ENCODE assay signal across 18 cellular contexts in genomic region chr19:15640904-15641597, GRCh38. TPM values are rescaled to one million over a fixed set of nuclear protein-coding genes. Genes with fewer than 3 reads are reported as not detected.
A peak's percentile ranks its signal among the peaks of the same experiment; 100 is the strongest.
DNase-seq lines count a peak whose midpoint lies in the region; ATAC-seq, FAIRE-seq and TF ChIP-seq lines count a peak whose summit lies in the region.
"Had no signal": no experiment of that assay in that cellular context is flagged by ENCODE, and none has a peak within 500 bp of the region (broad histone marks: within the 10 kb centered on the region; RNA-seq: fewer than 3 reads in every experiment).

No MANE protein-coding gene starts in this region.

- intact Hi-C loops in Calu3 (cut with micrococcal nuclease; ENCODE audit: unreplicated experiment) = no loop called here
- intact Hi-C loops in kidney (cut with DNase I) = no loop called here

- DNase-seq in Calu3 (no peak), RWPE2 (ENCODE audit: low spot score) (no peak), kidney (peak; percentile 61), renal cortical epithelial cell (ENCODE audit: low read depth) (peak; percentile 6)
- DNase-seq in activated CD4-positive, alpha-beta T cell treated with anti-CD3 and anti-CD28 coated beads for 1 hour = no peak
- DNase-seq in stimulated activated CD4-positive, alpha-beta T cell treated with anti-CD3 and anti-CD28 coated beads, Interleukin-12 subunit alpha, Interleukin-12 subunit beta, amount 100 ng/mL, for 4 hours = no peak
- DNase-seq: activated gamma-delta T cell; amniotic stem cell; CD8-positive, alpha-beta T cell; natural killer cell; NCI-H1048 had no signal

- no peaks in the 10 kb centered on the region for H3K27me3 ChIP-seq in RWPE2 (ENCODE audit: insufficient read depth, poor library complexity, severe bottlenecking)

- H3K27ac Mint-ChIP-seq in Calu3 (ENCODE audit: unreplicated experiment) = peak overlapping the region; percentile 93
- H3K27ac Mint-ChIP-seq: CD8-positive, alpha-beta T cell; natural killer cell; progenitor cell of endocrine pancreas; stimulated activated memory B cell treated with anti-CD40 and anti-IgM and Interleukin-4, amounts not matched to agents 10 μg/mL and 1 μg/mL and 100 μg/mL, for 72 hours; type B pancreatic cell had no signal

- H3K36me3 ChIP-seq in RWPE2 (ENCODE audit: low read depth) = no peaks in the 10 kb centered on the region
- peaks cover 0 to 2% of the 10 kb centered on the region in 2 donors for H3K36me3 ChIP-seq in kidney (ENCODE audit: control insufficient read depth in 1 of 2, insufficient read depth in 2 of 2, low read length in 2 of 2)
- H3K36me3 ChIP-seq: lower lobe of right lung had no signal

- H3K9me3 ChIP-seq in RWPE2 (ENCODE audit: severe bottlenecking) = no peaks in the 10 kb centered on the region
- no peaks in the 10 kb centered on the region for H3K9me3 ChIP-seq in kidney (ENCODE audit: control insufficient read depth in 1 of 2, low read length in 2 of 2)
- H3K9me3 ChIP-seq: lower lobe of right lung had no signal

- CTCF ChIA-PET in Calu3 (lab: Charles Lee) = interaction anchor here (0.5 to 1.6 kb wide), 3 partner anchors 61 to 366 kb away, joined by 3 to 5 read pairs (median 3); no protein-coding TSS in a partner anchor

- peaks cover 3% of the 10 kb centered on the region for H3K4me1 ChIP-seq in RWPE2 (ENCODE audit: insufficient read depth, poor library complexity, severe bottlenecking)
- H3K4me1 ChIP-seq in kidney (ENCODE audit: control insufficient read depth in 1 of 2, insufficient read depth in 1 of 2, low read depth in 1 of 2, low read length in 2 of 2) = peaks cover 3 to 11% of the 10 kb centered on the region in 2 donors
- H3K4me1 ChIP-seq: lower lobe of right lung had no signal

- H3K4me1 Mint-ChIP-seq in Calu3 (ENCODE audit: low read depth, unreplicated experiment) = peaks cover 34% of the 10 kb centered on the region
- H3K4me1 Mint-ChIP-seq: natural killer cell had no signal

- no peak for FAIRE-seq in kidney (lab: Jason Lieb, UNC)
- FAIRE-seq: endothelial cell of umbilical vein had no signal

- BruUV-seq in Calu3 (replicated peaks; lab: Mats Ljungman, UMichigan) = TSS peak; percentile 74

- H3K4me3 ChIP-seq in RWPE2 (ENCODE audit: severe bottlenecking) = no peak overlapping the region
- peak overlapping the region; percentile 74 for H3K4me3 ChIP-seq in kidney (ENCODE audit: low read length in 2 of 2)
- H3K4me3 ChIP-seq: lower lobe of right lung had no signal

- peaks cover 4% of the 10 kb centered on the region for H3K9me3 Mint-ChIP-seq in Calu3 (ENCODE audit: low read depth, unreplicated experiment)
- H3K9me3 Mint-ChIP-seq: CD8-positive, alpha-beta T cell; natural killer cell had no signal

- H3K9ac ChIP-seq in kidney (ENCODE audit: low read length in 2 of 2) = peak overlapping the region in 1 of 2 donors; percentile 58

- peak overlapping the region; percentile 57 for H3K4me3 Mint-ChIP-seq in Calu3 (ENCODE audit: low read depth, unreplicated experiment)
- H3K4me3 Mint-ChIP-seq: CD8-positive, alpha-beta T cell; natural killer cell; stimulated activated memory B cell treated with anti-CD40 and anti-IgM and Interleukin-4, amounts not matched to agents 10 μg/mL and 1 μg/mL and 100 μg/mL, for 72 hours; type B pancreatic cell had no signal

- peak; percentile 55 for ATAC-seq in RWPE2 (ENCODE audit: low read depth)
- ATAC-seq in HG03039 (IDR thresholded peaks at IDR 0.05; ENCODE audit: unreplicated experiment) = no peak
- ATAC-seq in HG03108 (IDR thresholded peaks at IDR 0.05; ENCODE audit: unreplicated experiment) = no peak
- ATAC-seq: CD8-positive, alpha-beta T cell had no signal

- no peaks in the 10 kb centered on the region for H3K27me3 Mint-ChIP-seq in Calu3 (ENCODE audit: unreplicated experiment)
- H3K27me3 Mint-ChIP-seq: progenitor cell of endocrine pancreas, type B pancreatic cell had no signal

- TF ChIP-seq CTCF in Calu3 (IDR thresholded peaks at IDR 0.05; ENCODE audit: unreplicated experiment) (no peak), RWPE2 (IDR thresholded peaks at IDR 0.05; ENCODE audit: poor library complexity, severe bottlenecking) (no peak), kidney (IDR thresholded peaks at IDR 0.05; ENCODE audit: borderline replicate concordance, extremely low read depth, insufficient read depth) (no peak)

- H3K36me3 Mint-ChIP-seq in Calu3 (ENCODE audit: insufficient read depth, unreplicated experiment) = peaks cover 15% of the 10 kb centered on the region
- H3K36me3 Mint-ChIP-seq: CD8-positive, alpha-beta T cell; natural killer cell; stimulated activated memory B cell treated with anti-CD40 and anti-IgM and Interleukin-4, amounts not matched to agents 10 μg/mL and 1 μg/mL and 100 μg/mL, for 72 hours; type B pancreatic cell had no signal

- H3K27ac ChIP-seq in RWPE2 (ENCODE audit: poor library complexity, severe bottlenecking) (no peak overlapping the region), kidney (ENCODE audit: low read depth in 2 of 2, low read length in 2 of 2) (peak overlapping the region; percentile 56 to 90)
- H3K27ac ChIP-seq: lower lobe of right lung had no signal

RNA-seq across cellular contexts. Expression of gene CYP4F3, which starts 0.4 kb away (rescaled TPM):
- total RNA-seq in Calu3 (2022) (6.9 and 16.7 TPM in 2 replicates), kidney (2.2 TPM), renal cortical epithelial cell (under 0.01 TPM in 1 of 2 replicates, not detected in the other)
- 17.9 TPM for polyA plus RNA-seq in kidney (ENCODE audit: insufficient read depth, low read depth, low replicate concordance)
- total RNA-seq: CD8-positive, alpha-beta T cell; endothelial cell of umbilical vein; progenitor cell of endocrine pancreas had no signal
- polyA plus RNA-seq: endothelial cell of umbilical vein had no signal

RNA-seq across cellular contexts. Expression of gene CYP4F8, which starts 26.0 kb away (rescaled TPM):
- total RNA-seq in Calu3 (2022) = not detected in 2 replicates
- total RNA-seq in kidney = not detected
- not detected for polyA plus RNA-seq in kidney (ENCODE audit: insufficient read depth, low read depth, low replicate concordance)
- not detected in 2 replicates for total RNA-seq in renal cortical epithelial cell
- total RNA-seq: CD8-positive, alpha-beta T cell; endothelial cell of umbilical vein; lower lobe of right lung; natural killer cell; progenitor cell of endocrine pancreas had no signal
- polyA plus RNA-seq: endothelial cell of umbilical vein had no signal

RNA-seq across cellular contexts. Expression of gene CYP4F12, which starts 31.8 kb away (rescaled TPM):
- 3.8 and 8.8 TPM in 2 replicates for total RNA-seq in Calu3 (2022)
- total RNA-seq in kidney = 4.4 TPM
- polyA plus RNA-seq in kidney (ENCODE audit: insufficient read depth, low read depth, low replicate concordance) = 10.2 TPM
- not detected in 2 replicates for total RNA-seq in renal cortical epithelial cell
- total RNA-seq: endothelial cell of umbilical vein, progenitor cell of endocrine pancreas had no signal
- polyA plus RNA-seq: endothelial cell of umbilical vein had no signal

Comparison
In these comparisons a context has a peak if more than half of its experiments do, and no peak if none do; other contexts are left out.
1. DNase-seq: peak in kidney (single experiment) and renal cortical epithelial cell (single experiment); none in Calu3 (single experiment), RWPE2 (single experiment), activated CD4-positive, alpha-beta T cell treated with anti-CD3 and anti-CD28 coated beads for 1 hour (single experiment) and stimulated activated CD4-positive, alpha-beta T cell treated with anti-CD3 and anti-CD28 coated beads, Interleukin-12 subunit alpha, Interleukin-12 subunit beta, amount 100 ng/mL, for 4 hours (single experiment).